8 cellular contexts compared by ENCODE assay signal in the genomic region with DNA sequence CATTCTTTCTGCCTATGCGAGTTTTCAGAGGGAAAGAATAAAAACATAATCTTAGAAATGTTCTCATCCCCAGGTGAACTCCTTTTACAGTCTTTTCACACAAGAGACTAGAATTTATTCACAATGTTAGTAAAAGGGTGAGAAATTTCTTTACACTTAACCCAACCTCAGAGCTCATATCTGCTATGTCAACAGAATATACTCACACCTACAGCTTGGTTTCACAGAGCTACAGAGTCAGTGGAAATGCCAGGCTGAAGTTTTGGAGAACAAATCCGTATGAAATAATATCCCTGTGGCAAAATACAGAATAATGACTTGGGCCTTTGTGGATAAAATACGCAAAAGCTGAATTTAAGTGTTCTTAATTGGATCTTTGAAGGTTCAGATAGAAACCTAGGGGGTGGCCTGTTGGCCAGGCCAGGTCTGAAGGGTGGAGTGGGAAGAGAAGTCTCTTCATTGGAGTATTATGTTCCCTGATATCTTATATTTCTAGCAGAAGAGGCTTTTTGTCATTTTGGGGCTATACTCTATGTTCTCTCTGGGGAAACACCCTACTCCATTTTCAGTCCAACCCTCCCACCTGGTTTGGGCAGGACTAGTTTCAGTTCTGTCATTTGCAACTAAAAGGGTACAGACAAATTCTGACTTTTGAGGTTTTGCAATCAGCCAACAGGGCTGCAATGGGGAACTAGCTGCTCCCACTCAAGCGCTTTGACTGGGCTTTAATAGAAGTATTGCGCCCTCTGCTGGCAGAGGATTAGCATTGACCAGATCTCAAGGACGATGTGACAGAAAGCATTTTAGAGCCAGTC. TPM values are rescaled to one million over a fixed set of nuclear protein-coding genes. Genes with fewer than 3 reads are reported as not detected.
DNase-seq lines count a peak whose midpoint lies in the region; ATAC-seq and TF ChIP-seq lines count a peak whose summit lies in the region.

No MANE protein-coding gene starts in this region.

- H3K36me3 ChIP-seq in Loucy (ENCODE audit: insufficient read depth, low read length), result no peaks in the 10 kb centered on the region

- no peak overlapping the region for H3K56ac ChIP-seq in H9 (ENCODE audit: insufficient read length, low read depth, low read length)

- no peaks in the 10 kb centered on the region for H3F3A ChIP-seq in Loucy (ENCODE audit: low read depth)

- DNase-seq in ELR (ENCODE audit: low read depth) (peak; percentile 91), H9 (peak; percentile 82), RPMI7951 (ENCODE audit: low read depth) (peak; percentile 84), fibroblast of pulmonary artery (ENCODE audit: low read depth) (peak; percentile 92), nucleus accumbens (lab: John Stamatoyannopoulos, UW) (peak in 53 of 56 donors; percentile 11 to 89 (median 56)), superior temporal gyrus (ENCODE audit: extremely low spot score) (peak; percentile 97)
- DNase-seq in activated T-cell treated with anti-CD3 and anti-CD28 coated beads, Interleukin-2, amount 50 U/mL, for 72 hours, result peak; percentile 87 to 88

- no peak overlapping the region for H2BK12ac ChIP-seq in H9 (ENCODE audit: insufficient read length, low read depth, low read length)

- no peak overlapping the region for H3T11ph ChIP-seq in H9 (ENCODE audit: low read length)

- no peak overlapping the region for H3K4me3 Mint-ChIP-seq in H9
- peak overlapping the region; percentile 33 to 66 for H3K4me3 Mint-ChIP-seq in activated T-cell treated with anti-CD3 and anti-CD28 coated beads, Interleukin-2, amount 50 U/mL, for 72 hours

- H3K27ac ChIP-seq in H9 (ENCODE audit: insufficient read length, low read depth, low read length), result no peak overlapping the region

- no peak overlapping the region for H3K14ac ChIP-seq in H9 (ENCODE audit: insufficient read depth, low read length)

- H3K18ac ChIP-seq in H9 (ENCODE audit: insufficient read length, low read depth, low read length), result no peak overlapping the region

- H3K9me2 ChIP-seq in Loucy (replicated peaks; ENCODE audit: low read depth, low read length), result no peaks in the 10 kb centered on the region

- H3K23ac ChIP-seq in H9 (ENCODE audit: insufficient read length, low read depth, low read length), result no peak overlapping the region

- no peaks in the 10 kb centered on the region for H3K36me3 Mint-ChIP-seq in H9 (ENCODE audit: insufficient read depth in 1 of 3, low read depth in 3 of 3)
- no peaks in the 10 kb centered on the region for H3K36me3 Mint-ChIP-seq in activated T-cell treated with anti-CD3 and anti-CD28 coated beads, Interleukin-2, amount 50 U/mL, for 72 hours (ENCODE audit: insufficient read depth in 2 of 2)

- H2BK15ac ChIP-seq in H9 (ENCODE audit: low read depth, low read length), result no peak overlapping the region

- no peaks in the 10 kb centered on the region for H4K20me1 ChIP-seq in H9 (ENCODE audit: control insufficient read depth, insufficient read depth, insufficient read length)
- no peaks in the 10 kb centered on the region for H4K20me1 ChIP-seq in Loucy (ENCODE audit: insufficient read depth, low read length, poor library complexity, severe bottlenecking)

- H4K8ac ChIP-seq in H9 (replicated peaks; ENCODE audit: insufficient read length, low read depth, low read length), result no peak overlapping the region

- ATAC-seq in activated T-cell treated with anti-CD3 and anti-CD28 coated beads, Interleukin-2, amount 50 U/mL, for 72 hours (replicated peaks in 1 of 2), result peak; percentile 98 to 99

- peak; percentile 95 for TF ChIP-seq CTCF in H9 (conservative IDR thresholded peaks at IDR 0.05)
- peak; percentile 98 for TF ChIP-seq CTCF in Loucy (conservative IDR thresholded peaks at IDR 0.05; ENCODE audit: low read length)
- TF ChIP-seq CTCF in fibroblast of pulmonary artery (IDR thresholded peaks at IDR 0.05; ENCODE audit: low read length, missing control alignments), result peak; percentile 90

- H3K27ac Mint-ChIP-seq in H9, result 0 out of 7 replicates have a peak overlapping the region, but pooled peaks of 1 of the 3 experiments have one; percentile 63
- peak overlapping the region; percentile 52 for H3K27ac Mint-ChIP-seq in activated T-cell treated with anti-CD3 and anti-CD28 coated beads, Interleukin-2, amount 50 U/mL, for 72 hours

- no peak overlapping the region for H2BK20ac ChIP-seq in H9 (ENCODE audit: low read depth, low read length, poor library complexity, severe bottlenecking)

- no peaks in the 10 kb centered on the region for H3K27me3 ChIP-seq in H9 (ENCODE audit: insufficient read depth, low read length)
- H3K27me3 ChIP-seq in Loucy (ENCODE audit: insufficient read depth, low read length, poor library complexity, severe bottlenecking), result no peaks in the 10 kb centered on the region

- H2AK5ac ChIP-seq in H9 (ENCODE audit: insufficient read length, low read length), result no peak overlapping the region

- H3K4me2 ChIP-seq in H9 (ENCODE audit: insufficient read depth, insufficient read length, low read length) (no peak overlapping the region), Loucy (ENCODE audit: low read depth, low read length, poor library complexity, severe bottlenecking) (peak overlapping the region; percentile 34)

- no peak overlapping the region for H2BK5ac ChIP-seq in H9 (ENCODE audit: insufficient read length, low read length)

- no peaks in the 10 kb centered on the region for H3K79me2 ChIP-seq in H9 (ENCODE audit: insufficient read depth, low read length)
- no peaks in the 10 kb centered on the region for H3K79me2 ChIP-seq in Loucy (ENCODE audit: insufficient read depth, low read length)

- H3K9ac ChIP-seq in H9 (ENCODE audit: extremely low read depth, insufficient read length, low read length) (no peak overlapping the region), Loucy (ENCODE audit: low read depth, low read length, poor library complexity, severe bottlenecking) (no peak overlapping the region)

- no peaks in the 10 kb centered on the region; the same call in 1 of the 2 replicates for H3K27me3 Mint-ChIP-seq in H9 (ENCODE audit: low read depth)
- H3K27me3 Mint-ChIP-seq in activated T-cell treated with anti-CD3 and anti-CD28 coated beads, Interleukin-2, amount 50 U/mL, for 72 hours (ENCODE audit: low read depth), result peaks cover 16% of the 10 kb centered on the region

- H2AFZ ChIP-seq in H9 (ENCODE audit: low read length) (no peak overlapping the region), Loucy (ENCODE audit: low read length) (peak overlapping the region; percentile 80)

- no peaks in the 10 kb centered on the region for H3K79me1 ChIP-seq in H9 (ENCODE audit: insufficient read depth, low read depth, low read length, poor library complexity, severe bottlenecking)

- no peaks in the 10 kb centered on the region for H3K23me2 ChIP-seq in H9 (ENCODE audit: insufficient read length, low read depth, low read length, poor library complexity, severe bottlenecking)

- no peaks in the 10 kb centered on the region for H3K9me3 Mint-ChIP-seq in H9
- no peaks in the 10 kb centered on the region for H3K9me3 Mint-ChIP-seq in activated T-cell treated with anti-CD3 and anti-CD28 coated beads, Interleukin-2, amount 50 U/mL, for 72 hours

- peaks cover 4 to 10% of the 10 kb centered on the region in 2 experiments for H3K4me1 Mint-ChIP-seq in H9
- peaks cover 18% of the 10 kb centered on the region for H3K4me1 Mint-ChIP-seq in activated T-cell treated with anti-CD3 and anti-CD28 coated beads, Interleukin-2, amount 50 U/mL, for 72 hours (ENCODE audit: low read depth)

- no peaks in the 10 kb centered on the region; the same call in 1 of the 2 replicates for H3K4me1 ChIP-seq in H9 (ENCODE audit: insufficient read depth, low read length)
- H3K4me1 ChIP-seq in Loucy (ENCODE audit: insufficient read depth, low read length, poor library complexity, severe bottlenecking), result peaks cover 5% of the 10 kb centered on the region

- H3K4ac ChIP-seq in H9 (ENCODE audit: low read depth, low read length), result no peak overlapping the region

- no CpG with 5 or more reads among the region's 6 CpGs for WGBS in H9 (ENCODE audit: extremely low coverage, insufficient read length, low lambda C conversion rate)

- H3K4me3 ChIP-seq in Loucy (ENCODE audit: low read length, poor library complexity, severe bottlenecking) (no peak overlapping the region), fibroblast of pulmonary artery (replicated peaks; ENCODE audit: low read depth, low read length) (no peak overlapping the region)

- no peak overlapping the region for H4K5ac ChIP-seq in H9 (ENCODE audit: insufficient read length, low read depth, low read length)

- H3K9me3 ChIP-seq in H9 (ENCODE audit: control insufficient read depth, low read depth, low read length), result no peaks in the 10 kb centered on the region
- no peaks in the 10 kb centered on the region for H3K9me3 ChIP-seq in Loucy (ENCODE audit: insufficient read depth, low read depth, low read length)

- H4K91ac ChIP-seq in H9 (ENCODE audit: insufficient read length, low read depth, low read length), result no peak overlapping the region

- H2BK120ac ChIP-seq in H9 (ENCODE audit: low read depth, low read length, poor library complexity, severe bottlenecking), result no peak overlapping the region

RNA-seq across cellular contexts. Expression of gene FBXO48, which starts 25.7 kb away (rescaled TPM):
- 1.3 and 1.4 TPM in 2 replicates for total RNA-seq in H9 (2021)
- 0.98 and 1.4 TPM in 2 replicates for total RNA-seq in RPMI7951 (2014; rRNA removed; shearing (Covaris generic))
- total RNA-seq in activated T-cell treated with anti-CD3 and anti-CD28 coated beads, Interleukin-2, amount 50 U/mL, for 72 hours, result 1 to 10 TPM; 3.2 to 3.7 TPM

RNA-seq across cellular contexts. Expression of gene APLF, which starts 26.0 kb away (rescaled TPM):
- 3.6 and 3.7 TPM in 2 replicates for total RNA-seq in H9 (2021)
- 4.4 and 5.9 TPM in 2 replicates for total RNA-seq in RPMI7951 (2014; rRNA removed; shearing (Covaris generic))
- total RNA-seq in activated T-cell treated with anti-CD3 and anti-CD28 coated beads, Interleukin-2, amount 50 U/mL, for 72 hours, result 1 to 10 TPM; 5.5 to 5.7 TPM

Comparison
In these comparisons a context has a peak if more than half of its experiments do, and no peak if none do; other contexts are left out.
1. H3K4me3 Mint-ChIP-seq: peak in activated T-cell treated with anti-CD3 and anti-CD28 coated beads, Interleukin-2, amount 50 U/mL, for 72 hours (2 of 2); none in H9 (0 of 2).
2. Peak in every context shown above with its lines, with median percentiles within 50 percentile points of each other: DNase-seq and CTCF ChIP-seq.